ENCODE assay signal across 8 cellular contexts in genomic region chr13:99431927-99432636, GRCh38.
DNase-seq lines count a peak whose midpoint lies in the region; ATAC-seq and TF ChIP-seq lines count a peak whose summit lies in the region.

No MANE protein-coding gene starts in this region.

- no peaks in the 10 kb centered on the region for H3K27me3 ChIP-seq in neuron (ENCODE audit: insufficient read depth, low read length)
- no peaks in the 10 kb centered on the region for H3K27me3 ChIP-seq in body of pancreas

- ATAC-seq in HG03103 (IDR thresholded peaks at IDR 0.05; ENCODE audit: low read depth, unreplicated experiment): peak; percentile 22
- ATAC-seq in activated T-cell treated with anti-CD3 and anti-CD28 coated beads, Interleukin-2, amount 50 U/mL, for 72 hours (replicated peaks in 1 of 2): no peak
- no peak for ATAC-seq in body of pancreas

- H3K9me3 ChIP-seq in neuron (ENCODE audit: low read length) (no peaks in the 10 kb centered on the region), body of pancreas (no peaks in the 10 kb centered on the region)

- H3K9me3 Mint-ChIP-seq in activated T-cell treated with anti-CD3 and anti-CD28 coated beads, Interleukin-2, amount 50 U/mL, for 72 hours: peaks cover 0 to 3% of the 10 kb centered on the region in 2 donors

- WGBS in body of pancreas, 2 donors: 63 to 78% methylated on average over 18 of the region's 18 CpGs

- peak overlapping the region in 1 of 4 donors; percentile 67 for H3K27ac ChIP-seq in body of pancreas

- TF ChIP-seq POLR2A in body of pancreas (IDR thresholded peaks at IDR 0.05): no peak

- H3K27ac Mint-ChIP-seq in activated T-cell treated with anti-CD3 and anti-CD28 coated beads, Interleukin-2, amount 50 U/mL, for 72 hours: peak overlapping the region; percentile 78

- H3K4me3 Mint-ChIP-seq in activated T-cell treated with anti-CD3 and anti-CD28 coated beads, Interleukin-2, amount 50 U/mL, for 72 hours: peak overlapping the region; percentile 87 to 90

- no peak for TF ChIP-seq CTCF in body of pancreas (IDR thresholded peaks at IDR 0.05)

- intact Hi-C loops in body of pancreas (cut with DNase I): no loop called here

- no peaks in the 10 kb centered on the region for H3K27me3 Mint-ChIP-seq in activated T-cell treated with anti-CD3 and anti-CD28 coated beads, Interleukin-2, amount 50 U/mL, for 72 hours (ENCODE audit: low read depth)

- peaks cover 82% of the 10 kb centered on the region for H3K4me1 Mint-ChIP-seq in activated T-cell treated with anti-CD3 and anti-CD28 coated beads, Interleukin-2, amount 50 U/mL, for 72 hours (ENCODE audit: low read depth)

- peak overlapping the region; percentile 38 for H2AFZ ChIP-seq in neuron (ENCODE audit: low read depth, low read length)

- no peaks in the 10 kb centered on the region for H3K36me3 Mint-ChIP-seq in activated T-cell treated with anti-CD3 and anti-CD28 coated beads, Interleukin-2, amount 50 U/mL, for 72 hours (ENCODE audit: insufficient read depth in 2 of 2)

- H3K36me3 ChIP-seq in neuron (ENCODE audit: insufficient read depth, low read length): no peaks in the 10 kb centered on the region
- no peaks in the 10 kb centered on the region for H3K36me3 ChIP-seq in body of pancreas (replicated peaks in 1 of 2; ENCODE audit: insufficient read depth in 1 of 2, low read depth in 2 of 2)

- peak overlapping the region; percentile 36 for H3K4me3 ChIP-seq in neuron (ENCODE audit: low read length)
- H3K4me3 ChIP-seq in body of pancreas: no peak overlapping the region

- DNase-seq in activated T-cell treated with anti-CD3 and anti-CD28 coated beads, Interleukin-2, amount 50 U/mL, for 1 hour: peak; percentile 23
- DNase-seq in activated T-cell treated with anti-CD3 and anti-CD28 coated beads for 4 hours (no peak), NCI-H510A (lab: John Stamatoyannopoulos, UW) (no peak), DMS79 (lab: John Stamatoyannopoulos, UW) (no peak), body of pancreas (no peak)
- no peak for DNase-seq in activated T-cell treated with anti-CD3 and anti-CD28 coated beads, Interleukin-2, amount 50 U/mL, for 72 hours

- peaks cover 12% of the 10 kb centered on the region for H3K4me1 ChIP-seq in neuron (ENCODE audit: insufficient read depth, low read length)
- H3K4me1 ChIP-seq in body of pancreas: peaks cover 6% of the 10 kb centered on the region
